8 cellular contexts compared by ENCODE assay signal in genomic region chr15:45588199-45588910, GRCh38. TPM values are rescaled to one million over a fixed set of nuclear protein-coding genes. Genes with fewer than 3 reads are reported as not detected.
A peak's percentile ranks its signal among the peaks of the same experiment; 100 is the strongest.
DNase-seq lines count a peak whose midpoint lies in the region; ATAC-seq, FAIRE-seq and TF ChIP-seq lines count a peak whose summit lies in the region.

No MANE protein-coding gene starts in this region.

- TF ChIP-seq CTCF in HepG2 (CRISPR knock-in tag; IDR thresholded peaks at IDR 0.05) (no peak), tibial nerve (IDR thresholded peaks at IDR 0.05) (no peak), RWPE1 (conservative IDR thresholded peaks at IDR 0.05; ENCODE audit: low read depth) (no peak)

- no peaks in the 10 kb centered on the region; a peak in 1 of 5 replicates for H3K27me3 ChIP-seq in HepG2 (ENCODE audit: control insufficient read depth in 1 of 2, insufficient read depth in 2 of 2, low read length in 2 of 2)
- H3K27me3 ChIP-seq in tibial nerve, result no peaks in the 10 kb centered on the region

- H3K9ac ChIP-seq in HepG2 (ENCODE audit: insufficient read depth, low read depth, low read length), result peak overlapping the region; percentile 96

- in situ Hi-C loops in HepG2 (cut with HindIII; ENCODE audit: extremely low pct_ligation_motif_present, low pct_unique_long_range_greater_than_20kb), result loop anchor here (5.0 kb wide), 1 partner anchor 186 kb away; a partner anchor contains a TSS

- peak overlapping the region; percentile 81 to 96 (median 82) for H3K4me3 ChIP-seq in HepG2 (replicated peaks in 1 of 3; ENCODE audit: insufficient read depth in 1 of 3, low read depth in 2 of 3, low read length in 3 of 3)
- peak overlapping the region; percentile 68 to 91 (median 77) for H3K4me3 ChIP-seq in tibial nerve

- no peaks in the 10 kb centered on the region for H3K9me3 Mint-ChIP-seq in activated T-cell treated with anti-CD3 and anti-CD28 coated beads, Interleukin-2, amount 50 U/mL, for 4 hours

- TF ChIP-seq RAD21 in HepG2 (CRISPR knock-in tag; IDR thresholded peaks at IDR 0.05), result no peak

- CTCF ChIA-PET in HepG2 (lab: Yijun Ruan, JAX; ENCODE audit: low intra/inter-chr PET ratio, low total read pairs) (interaction anchor here (0.6 kb wide), 1 partner anchor 52 kb away, joined by 3 read pairs; no protein-coding TSS in a partner anchor), RWPE1 (lab: Yijun Ruan, JAX) (interaction anchor here (0.8 to 3.3 kb wide), 4 partner anchors 23 to 131 kb away, joined by 3 to 22 read pairs (median 6); no protein-coding TSS in a partner anchor)

- no TSS peak for BruUV-seq in HepG2 (replicated peaks; lab: Mats Ljungman, UMichigan)

- peaks cover 50% of the 10 kb centered on the region for H3K79me2 ChIP-seq in HepG2 (ENCODE audit: insufficient read depth, low read length)

- peak overlapping the region; percentile 91 for H3K4me2 ChIP-seq in HepG2 (ENCODE audit: low read depth, low read length)

- H4K20me1 ChIP-seq in HepG2 (ENCODE audit: insufficient read depth, low read length), result no peaks in the 10 kb centered on the region; the same call in 1 of the 2 replicates

- peaks cover 0 to 9% of the 10 kb centered on the region in 2 experiments; a peak in 2 of 5 replicates for H3K36me3 ChIP-seq in HepG2 (replicated peaks in 1 of 2; ENCODE audit: control insufficient read depth in 1 of 2, insufficient read depth in 2 of 2, low read length in 2 of 2)
- peaks cover 0 to 7% (median 0%) of the 10 kb centered on the region in 3 donors for H3K36me3 ChIP-seq in tibial nerve

- intact Hi-C loops in HepG2 (cut with micrococcal nuclease; ENCODE audit: unreplicated experiment), result loop anchor here (5.0 to 10.0 kb wide), 2 partner anchors 46 to 386 kb away; partner anchors contain the start of gene SQOR

- no peak for TF ChIP-seq EP300 in HepG2 (IDR thresholded peaks at IDR 0.05; ENCODE audit: low read depth in 2 of 2, low read length in 2 of 2)
- TF ChIP-seq EP300 in HepG2 (CRISPR knock-in tag; IDR thresholded peaks at IDR 0.05; ENCODE audit: borderline replicate concordance), result no peak
- no peak for TF ChIP-seq EP300 in tibial nerve (IDR thresholded peaks at IDR 0.05)

- no peaks in the 10 kb centered on the region for H3K9me3 ChIP-seq in HepG2 (ENCODE audit: low read length)
- H3K9me3 ChIP-seq in tibial nerve, result no peaks in the 10 kb centered on the region

- H2AFZ ChIP-seq in HepG2 (ENCODE audit: low read length), result no peak overlapping the region

- ATAC-seq in activated T-cell treated with anti-CD3 and anti-CD28 coated beads, Interleukin-2, amount 50 U/mL, for 4 hours, result no peak
- ATAC-seq in HepG2 (0 out of 3 replicates have a peak, but pooled peaks have one; percentile 3), GM21717 (IDR thresholded peaks at IDR 0.05; ENCODE audit: unreplicated experiment) (no peak), HG03520 (IDR thresholded peaks at IDR 0.05; ENCODE audit: unreplicated experiment) (no peak)

- peaks cover 33% of the 10 kb centered on the region for H3K4me1 ChIP-seq in HepG2 (ENCODE audit: insufficient read depth, low read length)
- H3K4me1 ChIP-seq in tibial nerve, result peaks cover 0 to 68% (median 20%) of the 10 kb centered on the region in 4 donors

- H3K4me1 Mint-ChIP-seq in activated T-cell treated with anti-CD3 and anti-CD28 coated beads, Interleukin-2, amount 50 U/mL, for 4 hours (ENCODE audit: low read depth), result peaks cover 37% of the 10 kb centered on the region

- TF ChIP-seq POLR2A in HepG2 (IDR thresholded peaks at IDR 0.05; ENCODE audit: insufficient read depth in 1 of 2, low read depth in 2 of 2, low read length in 2 of 2) (no peak), tibial nerve (IDR thresholded peaks at IDR 0.05) (no peak)

- POLR2A ChIA-PET in HepG2 (lab: Yijun Ruan, JAX), result interaction anchor here (1.3 to 2.8 kb wide), 5 partner anchors 47 to 309 kb away, joined by 3 to 27 read pairs (median 13); partner anchors contain the start of gene SQOR
- POLR2A ChIA-PET in RWPE1 (lab: Yijun Ruan, JAX; ENCODE audit: low non-redundant PET), result interaction anchor here (0.9 to 1.0 kb wide), 2 partner anchors 9 to 92 kb away, joined by 4 read pairs; no protein-coding TSS in a partner anchor

- DNase-seq in activated T-cell treated with anti-CD3 and anti-CD28 coated beads, Interleukin-2, amount 50 U/mL, for 4 hours, result no peak
- no peak for DNase-seq in activated T-cell treated with anti-CD3 and anti-CD28 coated beads, Interleukin-2, amount 50 U/mL, for 48 hours
- DNase-seq in HepG2 (ENCODE audit: low spot score), result peak; percentile 16
- DNase-seq in tibial nerve (ENCODE audit: low spot score in 2 of 2), result no peak
- DNase-seq in RWPE1 (ENCODE audit: low spot score), result no peak

- peak overlapping the region; percentile 97 for H3K4me3 Mint-ChIP-seq in activated T-cell treated with anti-CD3 and anti-CD28 coated beads, Interleukin-2, amount 50 U/mL, for 4 hours

- H3K36me3 Mint-ChIP-seq in activated T-cell treated with anti-CD3 and anti-CD28 coated beads, Interleukin-2, amount 50 U/mL, for 4 hours (ENCODE audit: insufficient read depth), result peaks cover 4% of the 10 kb centered on the region

- H3K27me3 Mint-ChIP-seq in activated T-cell treated with anti-CD3 and anti-CD28 coated beads, Interleukin-2, amount 50 U/mL, for 4 hours (ENCODE audit: low read depth), result no peaks in the 10 kb centered on the region

- 2% methylated on average over 6 of the region's 6 CpGs for WGBS in HepG2 (ENCODE audit: low lambda C conversion rate)
- WGBS in tibial nerve, 2 donors, result 28 to 33% methylated on average over 6 of the region's 6 CpGs

- peak; percentile 8 for FAIRE-seq in HepG2 (lab: Jason Lieb, UNC)

- H3K27ac ChIP-seq in angular gyrus (ENCODE audit: low read depth, low read length) (peak overlapping the region; percentile 100), HepG2 (ENCODE audit: extremely low read length, insufficient read depth, low read length) (peak overlapping the region; percentile 97), tibial nerve (peak overlapping the region; percentile 93 to 100 (median 97)), RWPE1 (no peak overlapping the region)

TF ChIP-seq in HepG2, 621 proteins besides CTCF, POLR2A, EP300 and RAD21 (continues in another document):
- TF ChIP-seq PHB2 (IDR thresholded peaks at IDR 0.05; ENCODE audit: partially characterized antibody) (no peak), NONO (IDR thresholded peaks at IDR 0.05) (no peak), NONO (CRISPR knock-in tag; conservative IDR thresholded peaks at IDR 0.05) (no peak)

RNA-seq across cellular contexts. Expression of gene BLOC1S6, which starts 1.2 kb away (rescaled TPM):
- 10 to 100 TPM; 49.6 to 58.2 (median 49.9) TPM for total RNA-seq in activated T-cell treated with anti-CD3 and anti-CD28 coated beads, Interleukin-2, amount 50 U/mL, for 4 hours
- total RNA-seq in HepG2 (2016; rRNA removed; fragmentation: Illumina TruSeq; extraction: Trizol) (44.3 and 67.5 TPM in 2 replicates), tibial nerve (10 to 100 TPM; 35.6 to 70.8 (median 52.5) TPM)
- 9.7 and 14.1 TPM in 2 replicates for total RNA-seq in HepG2 (2016; cell fraction: cytosol; rRNA removed; fragmentation: Illumina TruSeq; extraction: Trizol; ENCODE audit: low read depth)
- 45.6 and 82.4 TPM in 2 replicates for total RNA-seq in HepG2 (2016; cell fraction: insoluble cytoplasmic fraction; rRNA removed; fragmentation: Illumina TruSeq; extraction: Trizol)
- 37.2 and 39.9 TPM in 2 replicates for total RNA-seq in HepG2 (2016; cell fraction: membrane; rRNA removed; fragmentation: Illumina TruSeq; extraction: Trizol)
- 21.7 and 23.9 TPM in 2 replicates for total RNA-seq in HepG2 (2016; cell fraction: nucleus; rRNA removed; fragmentation: Illumina TruSeq; extraction: Trizol)
- polyA plus RNA-seq in HepG2 (2011; rRNA removed), result 10.0 and 11.8 TPM in 2 replicates
- 7.2 and 9.3 TPM in 2 replicates for polyA plus RNA-seq in HepG2 (2011; cell fraction: cytosol; rRNA removed)
- polyA plus RNA-seq in HepG2 (2011; cell fraction: nucleus; rRNA removed), result 5.0 and 5.5 TPM in 2 replicates
- polyA plus RNA-seq in HepG2 (2012), result 31.1 and 38.9 TPM in 2 replicates
- 4.7 and 5.4 TPM in 2 replicates for polyA plus RNA-seq in HepG2 (2016; cell fraction: cytosol; fragmentation: Illumina TruSeq; extraction: Trizol; ENCODE audit: low read depth)
- 54.5 and 55.8 TPM in 2 replicates for polyA plus RNA-seq in HepG2 (2016; cell fraction: insoluble cytoplasmic fraction; fragmentation: Illumina TruSeq; extraction: Trizol; ENCODE audit: low read depth)
- 16.2 and 20.1 TPM in 2 replicates for polyA plus RNA-seq in HepG2 (2016; cell fraction: membrane; fragmentation: Illumina TruSeq; extraction: Trizol; ENCODE audit: low read depth)
- polyA plus RNA-seq in HepG2 (2016; cell fraction: nucleus; fragmentation: Illumina TruSeq; extraction: Trizol; ENCODE audit: insufficient read depth, low read depth), result 27.7 and 30.6 TPM in 2 replicates
- 11.2 and 14.4 TPM in 2 replicates for polyA minus RNA-seq in HepG2 (2011; rRNA and poly(A)+ RNA removed; ENCODE audit: low replicate concordance)
- polyA minus RNA-seq in HepG2 (2011; cell fraction: cytosol; rRNA and poly(A)+ RNA removed), result 15.0 and 20.2 TPM in 2 replicates
- polyA minus RNA-seq in HepG2 (2011; cell fraction: nucleus; rRNA and poly(A)+ RNA removed), result 11.6 and 13.8 TPM in 2 replicates

RNA-seq across cellular contexts. Expression of gene SQOR, which starts 46.5 kb away (rescaled TPM):
- 10 to 100 TPM; 34.4 to 58.4 (median 39.4) TPM for total RNA-seq in activated T-cell treated with anti-CD3 and anti-CD28 coated beads, Interleukin-2, amount 50 U/mL, for 4 hours
- total RNA-seq in HepG2 (2016; rRNA removed; fragmentation: Illumina TruSeq; extraction: Trizol) (19.4 and 25.9 TPM in 2 replicates), tibial nerve (10 to 100 TPM; 50.4 to 96.1 (median 60.2) TPM)
- 14.8 and 16.6 TPM in 2 replicates for total RNA-seq in HepG2 (2016; cell fraction: cytosol; rRNA removed; fragmentation: Illumina TruSeq; extraction: Trizol; ENCODE audit: low read depth)
- total RNA-seq in HepG2 (2016; cell fraction: insoluble cytoplasmic fraction; rRNA removed; fragmentation: Illumina TruSeq; extraction: Trizol), result 19.9 and 25.8 TPM in 2 replicates
- total RNA-seq in HepG2 (2016; cell fraction: membrane; rRNA removed; fragmentation: Illumina TruSeq; extraction: Trizol), result 20.2 and 21.7 TPM in 2 replicates
- total RNA-seq in HepG2 (2016; cell fraction: nucleus; rRNA removed; fragmentation: Illumina TruSeq; extraction: Trizol), result 7.5 and 8.5 TPM in 2 replicates
- 17.5 and 19.3 TPM in 2 replicates for polyA plus RNA-seq in HepG2 (2011; rRNA removed)
- 15.4 and 18.8 TPM in 2 replicates for polyA plus RNA-seq in HepG2 (2011; cell fraction: cytosol; rRNA removed)
- 7.0 and 7.3 TPM in 2 replicates for polyA plus RNA-seq in HepG2 (2011; cell fraction: nucleus; rRNA removed)
- 7.7 and 8.6 TPM in 2 replicates for polyA plus RNA-seq in HepG2 (2012)
- polyA plus RNA-seq in HepG2 (2016; cell fraction: cytosol; fragmentation: Illumina TruSeq; extraction: Trizol; ENCODE audit: low read depth), result 13.3 and 13.9 TPM in 2 replicates
- polyA plus RNA-seq in HepG2 (2016; cell fraction: insoluble cytoplasmic fraction; fragmentation: Illumina TruSeq; extraction: Trizol; ENCODE audit: low read depth), result 20.1 and 20.6 TPM in 2 replicates
- 15.0 and 15.1 TPM in 2 replicates for polyA plus RNA-seq in HepG2 (2016; cell fraction: membrane; fragmentation: Illumina TruSeq; extraction: Trizol; ENCODE audit: low read depth)
- 7.2 and 10.5 TPM in 2 replicates for polyA plus RNA-seq in HepG2 (2016; cell fraction: nucleus; fragmentation: Illumina TruSeq; extraction: Trizol; ENCODE audit: insufficient read depth, low read depth)
- polyA minus RNA-seq in HepG2 (2011; rRNA and poly(A)+ RNA removed; ENCODE audit: low replicate concordance), result 17.0 and 23.7 TPM in 2 replicates
- 8.4 and 13.7 TPM in 2 replicates for polyA minus RNA-seq in HepG2 (2011; cell fraction: cytosol; rRNA and poly(A)+ RNA removed)
- polyA minus RNA-seq in HepG2 (2011; cell fraction: nucleus; rRNA and poly(A)+ RNA removed), result 8.0 and 12.3 TPM in 2 replicates
